Comparison of ENCODE assay signal across 8 cellular contexts in genomic region chr2:20351555-20352229, GRCh38. TPM values are rescaled to one million over a fixed set of nuclear protein-coding genes. Genes with fewer than 3 reads are reported as not detected.
DNase-seq lines count a peak whose midpoint lies in the region; ATAC-seq, FAIRE-seq and TF ChIP-seq lines count a peak whose summit lies in the region.

No MANE protein-coding gene starts in this region.

- DNase-seq in DMS153 (lab: John Stamatoyannopoulos, UW): peak; percentile 28
- DNase-seq in LoVo (ENCODE audit: low spot score): peak; percentile 16
- DNase-seq in K562 (ENCODE audit: extremely low read depth in 1 of 4, low spot score in 3 of 4): no peak

- 27% methylated on average over 13 of the region's 13 CpGs for WGBS in K562 (ENCODE audit: insufficient coverage, low coverage, missing lambda C conversion rate)

- in situ Hi-C loops in K562 (cut with MboI): no loop called here

- H3K27me3 ChIP-seq in K562 (ENCODE audit: control insufficient read depth in 2 of 2, insufficient read depth in 2 of 2, low read length in 2 of 2): no peaks in the 10 kb centered on the region
- no peaks in the 10 kb centered on the region for H3K27me3 ChIP-seq in muscle layer of colon (ENCODE audit: control insufficient read depth in 1 of 2, insufficient read depth in 2 of 2, low read length in 2 of 2)

- ATAC-seq in K562 (peak; percentile 0; the same call in 1 of the 3 replicates), GM18873 (IDR thresholded peaks at IDR 0.05; ENCODE audit: low FRiP score, unreplicated experiment) (no peak), HG03108 (IDR thresholded peaks at IDR 0.05; ENCODE audit: unreplicated experiment) (no peak), GM19328 (IDR thresholded peaks at IDR 0.05; ENCODE audit: unreplicated experiment) (no peak), GM18517 (IDR thresholded peaks at IDR 0.05; ENCODE audit: unreplicated experiment) (no peak)

- BruUV-seq in K562 (replicated peaks; lab: Mats Ljungman, UMichigan): no TSS peak

- no peak for TF ChIP-seq EP300 in K562 (IDR thresholded peaks at IDR 0.05; ENCODE audit: low read length)

- H3K9me3 ChIP-seq in K562 (replicated peaks; ENCODE audit: control insufficient read depth, insufficient read depth, low read depth, low read length) (no peaks in the 10 kb centered on the region), muscle layer of colon (ENCODE audit: low read length) (no peaks in the 10 kb centered on the region)

- POLR2A ChIA-PET in K562 (lab: Yijun Ruan, JAX): interaction anchor here (0.8 to 1.2 kb wide), 3 partner anchors 9 to 15 kb away, joined by 3 read pairs; no protein-coding TSS in a partner anchor

- intact Hi-C loops in K562 (cut with micrococcal nuclease): no loop called here

- H3K4me1 ChIP-seq in K562 (replicated peaks in 1 of 2; ENCODE audit: control insufficient read depth in 2 of 2, insufficient read depth in 2 of 2, low read length in 2 of 2) (peaks cover 17 to 38% of the 10 kb centered on the region in 2 experiments), muscle layer of colon (ENCODE audit: insufficient read depth, low read length) (peaks cover 39% of the 10 kb centered on the region)

- peak; percentile 32 for FAIRE-seq in K562 (lab: Jason Lieb, UNC)

- no peaks in the 10 kb centered on the region for H3K9me1 ChIP-seq in K562 (ENCODE audit: control insufficient read depth, insufficient read depth, low read length)

- H2AFZ ChIP-seq in K562 (ENCODE audit: low read depth, low read length): peak overlapping the region; percentile 99

- CTCF ChIA-PET in K562 (lab: Yijun Ruan, JAX; ENCODE audit: low intra/inter-chr PET ratio): no interaction called here

- H4K20me1 ChIP-seq in K562 (replicated peaks; ENCODE audit: control insufficient read depth, insufficient read depth, low read length): peaks cover 17% of the 10 kb centered on the region

- peak overlapping the region; percentile 84 for H3K4me2 ChIP-seq in K562 (ENCODE audit: insufficient read depth, low read length)

- peaks cover 38% of the 10 kb centered on the region for H3K79me2 ChIP-seq in K562 (ENCODE audit: control insufficient read depth, insufficient read depth, low read length)

- TF ChIP-seq CTCF in K562 (IDR thresholded peaks at IDR 0.05 in 2 of 3, conservative IDR thresholded peaks at IDR 0.05 in 1 of 3; ENCODE audit: insufficient read depth in 2 of 3, low read depth in 1 of 3, low read length in 3 of 3): no peak

- TF ChIP-seq POLR2A in K562 (conservative IDR thresholded peaks at IDR 0.05): no peak

- no peak for TF ChIP-seq RAD21 in K562 (CRISPR knock-in tag; conservative IDR thresholded peaks at IDR 0.05 in 1 of 2, IDR thresholded peaks at IDR 0.05 in 1 of 2)

- H3K27ac ChIP-seq in K562 (ENCODE audit: extremely low read depth, low read depth, low read length): peak overlapping the region; percentile 89
- H3K27ac ChIP-seq in muscle layer of colon (ENCODE audit: low read depth, low read length): peak overlapping the region; percentile 96

- H3K4me3 ChIP-seq in K562: peak overlapping the region; percentile 43
- peak overlapping the region; percentile 72 to 85 for H3K4me3 ChIP-seq in muscle layer of colon (ENCODE audit: low read depth in 1 of 2, low read length in 2 of 2)

- peaks cover 7% of the 10 kb centered on the region; the same call in 2 of the 3 replicates for H3K36me3 ChIP-seq in K562 (ENCODE audit: control insufficient read depth, insufficient read depth, low read length)
- H3K36me3 ChIP-seq in muscle layer of colon (ENCODE audit: insufficient read depth, low read length): no peaks in the 10 kb centered on the region

- H3K9ac ChIP-seq in K562 (ENCODE audit: insufficient read depth in 1 of 2, low read depth in 2 of 2, low read length in 2 of 2) (peak overlapping the region; percentile 86 to 90), muscle layer of colon (ENCODE audit: low read length) (peak overlapping the region; percentile 62)

TF ChIP-seq in K562, 482 proteins besides CTCF, POLR2A, EP300 and RAD21:
- TF ChIP-seq ZFP1 (CRISPR knock-in tag; IDR thresholded peaks at IDR 0.05): no peak
- TF ChIP-seq, protein P1, sequence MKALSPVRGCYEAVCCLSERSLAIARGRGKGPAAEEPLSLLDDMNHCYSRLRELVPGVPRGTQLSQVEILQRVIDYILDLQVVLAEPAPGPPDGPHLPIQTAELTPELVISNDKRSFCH (CRISPR knock-in tag; IDR thresholded peaks at IDR 0.05): no peak
- TF ChIP-seq, protein P1 (tag; IDR thresholded peaks at IDR 0.05): no peak
- TF ChIP-seq NR2C2 (CRISPR knock-in tag; IDR thresholded peaks at IDR 0.05): no peak
- no peak for TF ChIP-seq NR2C2 (tag; IDR thresholded peaks at IDR 0.05)
- 0 out of 2 replicates have a peak, but pooled peaks have one; percentile 4 for TF ChIP-seq RB1 (IDR thresholded peaks at IDR 0.05; ENCODE audit: low read depth)
- TF ChIP-seq GABPA (tag; conservative IDR thresholded peaks at IDR 0.05; ENCODE audit: low read depth): no peak
- no peak for TF ChIP-seq TEAD1 (CRISPR knock-in tag; IDR thresholded peaks at IDR 0.05)
- no peak for TF ChIP-seq SRSF1 (IDR thresholded peaks at IDR 0.05; ENCODE audit: low read depth, low read length)
- TF ChIP-seq, protein P2, sequence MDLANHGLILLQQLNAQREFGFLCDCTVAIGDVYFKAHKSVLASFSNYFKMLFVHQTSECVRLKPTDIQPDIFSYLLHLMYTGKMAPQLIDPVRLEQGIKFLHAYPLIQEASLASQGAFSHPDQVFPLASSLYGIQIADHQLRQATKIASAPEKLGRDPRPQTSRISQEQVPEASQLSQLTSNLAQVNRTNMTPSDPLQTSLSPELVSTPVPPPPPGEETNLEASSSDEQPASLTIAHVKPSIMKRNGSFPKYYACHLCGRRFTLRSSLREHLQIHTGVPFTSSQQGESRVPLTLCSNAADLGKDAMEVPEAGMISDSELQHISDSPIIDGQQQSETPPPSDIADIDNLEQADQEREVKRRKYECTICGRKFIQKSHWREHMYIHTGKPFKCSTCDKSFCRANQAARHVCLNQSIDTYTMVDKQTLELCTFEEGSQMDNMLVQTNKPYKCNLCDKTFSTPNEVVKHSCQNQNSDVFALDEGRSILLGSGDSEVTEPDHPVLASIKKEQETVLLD (IDR thresholded peaks at IDR 0.05): no peak
- TF ChIP-seq KLF16 (IDR thresholded peaks at IDR 0.05): no peak
- TF ChIP-seq CXXC5 (CRISPR knock-in tag; IDR thresholded peaks at IDR 0.05): no peak
- TF ChIP-seq, protein P3, sequence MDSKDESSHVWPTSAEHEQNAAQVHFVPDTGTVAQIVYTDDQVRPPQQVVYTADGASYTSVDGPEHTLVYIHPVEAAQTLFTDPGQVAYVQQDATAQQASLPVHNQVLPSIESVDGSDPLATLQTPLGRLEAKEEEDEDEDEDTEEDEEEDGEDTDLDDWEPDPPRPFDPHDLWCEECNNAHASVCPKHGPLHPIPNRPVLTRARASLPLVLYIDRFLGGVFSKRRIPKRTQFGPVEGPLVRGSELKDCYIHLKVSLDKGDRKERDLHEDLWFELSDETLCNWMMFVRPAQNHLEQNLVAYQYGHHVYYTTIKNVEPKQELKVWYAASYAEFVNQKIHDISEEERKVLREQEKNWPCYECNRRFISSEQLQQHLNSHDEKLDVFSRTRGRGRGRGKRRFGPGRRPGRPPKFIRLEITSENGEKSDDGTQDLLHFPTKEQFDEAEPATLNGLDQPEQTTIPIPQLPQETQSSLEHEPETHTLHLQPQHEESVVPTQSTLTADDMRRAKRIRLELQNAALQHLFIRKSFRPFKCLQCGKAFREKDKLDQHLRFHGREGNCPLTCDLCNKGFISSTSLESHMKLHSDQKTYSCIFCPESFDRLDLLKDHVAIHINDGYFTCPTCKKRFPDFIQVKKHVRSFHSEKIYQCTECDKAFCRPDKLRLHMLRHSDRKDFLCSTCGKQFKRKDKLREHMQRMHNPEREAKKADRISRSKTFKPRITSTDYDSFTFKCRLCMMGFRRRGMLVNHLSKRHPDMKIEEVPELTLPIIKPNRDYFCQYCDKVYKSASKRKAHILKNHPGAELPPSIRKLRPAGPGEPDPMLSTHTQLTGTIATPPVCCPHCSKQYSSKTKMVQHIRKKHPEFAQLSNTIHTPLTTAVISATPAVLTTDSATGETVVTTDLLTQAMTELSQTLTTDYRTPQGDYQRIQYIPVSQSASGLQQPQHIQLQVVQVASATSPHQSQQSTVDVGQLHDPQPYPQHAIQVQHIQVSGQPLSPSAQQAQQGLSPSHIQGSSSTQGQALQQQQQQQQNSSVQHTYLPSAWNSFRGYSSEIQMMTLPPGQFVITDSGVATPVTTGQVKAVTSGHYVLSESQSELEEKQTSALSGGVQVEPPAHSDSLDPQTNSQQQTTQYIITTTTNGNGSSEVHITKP (IDR thresholded peaks at IDR 0.05; ENCODE audit: partially characterized antibody): peak; percentile 4
- no peak for TF ChIP-seq ZNF282 (CRISPR knock-in tag; IDR thresholded peaks at IDR 0.05)
- no peak for TF ChIP-seq ZNF263 (CRISPR knock-in tag; IDR thresholded peaks at IDR 0.05; ENCODE audit: borderline replicate concordance)
- no peak for TF ChIP-seq TRIM24 (IDR thresholded peaks at IDR 0.05)

RNA-seq across cellular contexts. Expression of gene PUM2, which starts 1.0 kb away (rescaled TPM):
- total RNA-seq in K562 (2011; cell fraction: chromatin; rRNA removed; ENCODE audit: low replicate concordance): 52.0 and 148 TPM in 2 replicates
- 31.0 and 34.6 TPM in 2 replicates for total RNA-seq in K562 (2011; cell fraction: nucleolus; rRNA removed)
- 58.1 and 92.7 TPM in 2 replicates for total RNA-seq in K562 (2011; cell fraction: nucleoplasm; rRNA removed)
- 14.9 and 18.0 TPM in 2 replicates for total RNA-seq in K562 (2014; rRNA removed)
- 33.3 and 46.5 TPM in 2 replicates for total RNA-seq in K562 (2014; rRNA removed; fragmentation: Illumina TruSeq; extraction: Trizol)
- 22.3 and 25.5 TPM in 2 replicates for total RNA-seq in K562 (2015; rRNA removed; fragmentation: Illumina TruSeq; extraction: Trizol)
- total RNA-seq in K562 (2021): 53.3 and 56.7 TPM in 2 replicates
- 55.9 and 61.9 TPM in 2 replicates for polyA plus RNA-seq in K562 (2011; rRNA removed)
- 41.9 and 45.4 TPM in 2 replicates for polyA plus RNA-seq in K562 (2011; cell fraction: cytosol; rRNA removed)
- 33.0 and 42.9 TPM in 2 replicates for polyA plus RNA-seq in K562 (2011; cell fraction: nucleus; rRNA removed)
- 31.0 and 33.6 TPM in 2 replicates for polyA plus RNA-seq in K562 (2012)
- 32.7 and 35.2 TPM in 2 replicates for polyA plus RNA-seq in K562 (2014; fragmentation: Illumina TruSeq; extraction: Trizol)
- 10 to 100 TPM; 13.4 to 15.8 TPM for polyA plus RNA-seq in K562 (2014; fragmentation: Nextera tagmentation; extraction: Ambion mirVana)
- polyA plus RNA-seq in K562 (2014; rRNA removed): 28.3 and 31.3 TPM in 2 replicates
- polyA minus RNA-seq in K562 (2011; rRNA and poly(A)+ RNA removed): 215 and 217 TPM in 2 replicates
- 63.1 and 74.2 TPM in 2 replicates for polyA minus RNA-seq in K562 (2011; cell fraction: cytosol; rRNA and poly(A)+ RNA removed)
- polyA minus RNA-seq in K562 (2011; cell fraction: nucleus; rRNA and poly(A)+ RNA removed): 59.4 and 93.3 TPM in 2 replicates

Comparison
In these comparisons a context has a peak if more than half of its experiments do, and no peak if none do; other contexts are left out.
1. DNase-seq: peak in DMS153 (single experiment) and LoVo (single experiment); none in K562 (0 of 4).